34 cellular contexts compared by ENCODE assay signal in the genomic region with DNA sequence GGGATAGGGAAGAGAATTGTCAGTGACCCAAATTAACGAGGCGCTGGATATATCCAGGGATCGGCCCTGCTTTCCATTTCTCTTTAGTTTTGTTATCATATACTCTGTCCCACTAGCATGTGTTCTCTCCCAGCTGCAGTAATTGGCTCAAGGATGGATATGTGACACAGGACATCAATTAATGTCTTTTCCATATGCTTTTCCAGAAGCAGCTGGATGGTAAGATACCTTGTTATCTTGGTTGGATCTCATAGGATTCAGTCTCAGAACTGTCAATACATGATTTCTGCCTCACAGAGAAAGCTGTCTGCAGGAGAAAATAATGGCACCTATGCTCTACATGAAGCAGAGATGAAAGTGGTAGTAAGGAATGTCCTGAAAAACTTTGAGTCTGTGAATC.
"Had no signal": no experiment of that assay in that cellular context is flagged by ENCODE, and none has a peak within 500 bp of the region (broad histone marks: within the 10 kb centered on the region; RNA-seq: fewer than 3 reads in every experiment).

No MANE protein-coding gene starts in this region.

- H3K9me3 ChIP-seq: MG63 had no signal

- H3K9ac ChIP-seq: KMS-11 had no signal

- DNase-seq: Karpas-422, Kasumi-1, KG1, MG63, MM.1S, MV-4-11, NCI-H1048, NCI-H1092, NCI-H1092 treated with DMSO at 0.1 percent for 48 hours, NCI-H1105, NCI-H1105 treated with DMSO at 0.1 percent for 48 hours, NCI-H1417, NCI-H1417 treated with DMSO at 0.1 percent for 48 hours, NCI-H1436, NCI-H1436 treated with DMSO at 0.1 percent for 48 hours, NCI-H146, NCI-H1694, NCI-H1694 treated with DMSO at 0.1 percent for 48 hours, NCI-H187, NCI-H187 treated with DMSO at 0.1 percent for 48 hours, NCI-H1930, NCI-H2029, NCI-H2029 treated with DMSO at 0.1 percent for 48 hours, NCI-H2081, NCI-H2081 treated with DMSO at 0.1 percent for 48 hours, NCI-H2107, NCI-H2171, NCI-H2171 treated with DMSO at 0.1 percent for 48 hours, NCI-H2227 treated with DMSO at 0.1 percent for 48 hours, NCI-H226, NCI-H345, NCI-H446, NCI-H446 treated with DMSO at 0.1 percent for 48 hours had no signal

- H3K4me2 ChIP-seq: KMS-11 had no signal

- H3K4me3 ChIP-seq: MG63 had no signal

- H3K36me3 ChIP-seq: MG63 had no signal

- H3K27ac ChIP-seq: KMS-11 had no signal
